ENCODE assay signal across 27 cellular contexts in the genomic region with DNA sequence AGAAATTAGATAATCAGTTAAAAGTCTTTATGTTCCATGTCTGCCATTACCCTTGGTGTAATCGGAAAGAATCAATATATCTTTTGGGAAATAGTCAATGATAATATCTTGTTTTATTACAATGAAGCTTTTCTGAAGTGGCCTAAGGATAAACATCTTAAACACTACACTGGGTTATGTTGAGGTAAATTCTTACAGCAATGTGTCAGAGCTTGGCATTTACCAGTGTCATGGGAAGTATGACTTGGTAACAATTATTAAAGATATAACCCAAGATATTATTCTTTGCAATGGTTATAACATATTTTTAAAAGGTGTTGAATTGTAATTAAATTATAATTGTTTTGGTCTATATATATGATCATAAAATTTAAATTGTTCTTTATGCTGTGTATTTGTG.
"Had no signal": no experiment of that assay in that cellular context is flagged by ENCODE, and none has a peak within 500 bp of the region (broad histone marks: within the 10 kb centered on the region; RNA-seq: fewer than 3 reads in every experiment).

No MANE protein-coding gene starts in this region.

- FAIRE-seq: islet of Langerhans had no signal

- H3K79me2 ChIP-seq: parathyroid adenoma had no signal

- H3K9me3 ChIP-seq: body of pancreas, left lung, lower lobe of right lung, psoas muscle, sigmoid colon, suprapubic skin, tibial artery, upper lobe of right lung had no signal

- H3K36me3 ChIP-seq: cardiac muscle cell, left lung, lower lobe of right lung, neural progenitor cell, sigmoid colon, suprapubic skin, tibial artery, upper lobe of right lung had no signal

- H3K9ac ChIP-seq: neural progenitor cell, parathyroid adenoma had no signal

- H2AFZ ChIP-seq: neural progenitor cell, parathyroid adenoma had no signal

- DNase-seq: activated B cell treated with CpG ODN at 0.5 μM for 24 hours; activated CD4-positive, alpha-beta T cell treated with anti-CD3 and anti-CD28 coated beads, Interleukin-2, amount 50 U/mL, for 1 hour; activated naive CD4-positive, alpha-beta T cell; activated T-cell treated with anti-CD3 and anti-CD28 coated beads for 4 hours; activated T-cell treated with anti-CD3 and anti-CD28 coated beads, Interleukin-2, amount 50 U/mL, for 72 hours; body of pancreas; cortex of kidney; foreskin melanocyte; left lung; lower lobe of right lung; mesendoderm; natural killer cell; occipital lobe; psoas muscle; sigmoid colon; stimulated activated CD4-positive, alpha-beta T cell treated with anti-CD3 and anti-CD28 coated beads, Interleukin-1b, Interleukin-23, amount 100 ng/mL, for 48 hours; stimulated activated naive B cell treated with anti-CD40 and anti-IgM and Interleukin-4, amounts not matched to agents 10 μg/mL and 1 μg/mL and 100 μg/mL, for 72 hours; tibial artery; upper lobe of right lung had no signal

- H3K4me3 ChIP-seq: body of pancreas, cardiac muscle cell, left lung, lower lobe of right lung, neural progenitor cell, psoas muscle, sigmoid colon, smooth muscle cell, suprapubic skin, tibial artery, upper lobe of right lung had no signal

- H3K4me2 ChIP-seq: neural progenitor cell, smooth muscle cell had no signal

- H3K27me3 ChIP-seq: body of pancreas, cardiac muscle cell, left lung, neural progenitor cell, sigmoid colon, suprapubic skin, tibial artery, upper lobe of right lung had no signal

- ATAC-seq: activated naive CD4-positive, alpha-beta T cell treated with anti-CD3 and anti-CD28 coated beads, Interleukin-2, amount 50 U/mL, for 72 hours; activated T-cell treated with anti-CD3 and anti-CD28 coated beads, Interleukin-2, amount 50 U/mL, for 72 hours; body of pancreas; esophagus mucosa; left lung; lower lobe of right lung; natural killer cell; psoas muscle; stimulated activated naive B cell treated with anti-CD40 and anti-IgM and Interleukin-4, amounts not matched to agents 10 μg/mL and 1 μg/mL and 100 μg/mL, for 72 hours; upper lobe of right lung had no signal

- H3K27ac ChIP-seq: body of pancreas, cardiac muscle cell, left lung, lower lobe of right lung, neural progenitor cell, parathyroid adenoma, psoas muscle, sigmoid colon, suprapubic skin, tibial artery, upper lobe of right lung had no signal

- H3K4me1 ChIP-seq: body of pancreas, left lung, lower lobe of right lung, neural progenitor cell, parathyroid adenoma, psoas muscle, sigmoid colon, suprapubic skin, tibial artery, upper lobe of right lung had no signal
